ENCODE assay signal across 1 cellular context in genomic region chr18:48573632-48574293, GRCh38.
A peak's percentile ranks its signal among the peaks of the same experiment; 100 is the strongest.
TF ChIP-seq lines count a peak whose summit lies in the region.

No MANE protein-coding gene starts in this region.

TF ChIP-seq in liver, 16 proteins besides CTCF, POLR2A, EP300 and RAD21 (continued from another document):
- peak; percentile 94 for TF ChIP-seq REST (IDR thresholded peaks at IDR 0.05)
TF ChIP-seq in liver: peak in this region for 11.
